Comparison of ENCODE assay signal across 13 cellular contexts in the genomic region with DNA sequence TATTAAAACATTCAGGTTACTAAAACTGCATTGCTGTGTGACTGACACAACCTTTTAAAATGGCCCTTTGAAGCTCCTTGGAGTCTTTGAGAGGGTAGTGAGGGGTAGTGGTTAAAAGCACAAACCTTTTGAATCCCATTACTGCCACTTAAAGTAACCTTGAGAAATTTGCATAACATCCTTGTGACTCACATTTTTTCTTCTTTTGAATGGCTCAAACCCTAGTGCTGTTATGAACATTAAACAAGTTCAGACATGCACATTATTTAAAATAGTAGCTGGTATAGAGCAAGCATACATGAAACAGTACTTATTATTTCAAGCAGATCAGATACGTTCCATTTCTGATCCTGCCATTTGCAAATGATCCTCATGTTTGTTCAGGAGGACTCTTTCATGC. TPM values are rescaled to one million over a fixed set of nuclear protein-coding genes. Genes with fewer than 3 reads are reported as not detected.
A peak's percentile ranks its signal among the peaks of the same experiment; 100 is the strongest.
DNase-seq lines count a peak whose midpoint lies in the region; ATAC-seq, FAIRE-seq and TF ChIP-seq lines count a peak whose summit lies in the region.
"Had no signal": no experiment of that assay in that cellular context is flagged by ENCODE, and none has a peak within 500 bp of the region (broad histone marks: within the 10 kb centered on the region; RNA-seq: fewer than 3 reads in every experiment).

No MANE protein-coding gene starts in this region.

- no peak for TF ChIP-seq EP300 in A549 (IDR thresholded peaks at IDR 0.05)

- peak overlapping the region; percentile 24; the same call in 2 of the 3 replicates for H3K4me2 ChIP-seq in A549

- H3K9me3 Mint-ChIP-seq in WTC11 = no peaks in the 10 kb centered on the region

- no peak for TF ChIP-seq RAD21 in A549 (conservative IDR thresholded peaks at IDR 0.05 in 1 of 2, IDR thresholded peaks at IDR 0.05 in 1 of 2)

- peaks cover 24% of the 10 kb centered on the region; the same call in 2 of the 3 replicates for H3K4me1 ChIP-seq in A549
- peaks cover 14% of the 10 kb centered on the region for H3K4me1 ChIP-seq in foreskin keratinocyte
- H3K4me1 ChIP-seq: parathyroid adenoma had no signal

- H3K4me3 ChIP-seq in A549 = no peak overlapping the region
- H3K4me3 ChIP-seq: coronary artery, tibial artery had no signal

- H3K27me3 ChIP-seq in foreskin keratinocyte = no peaks in the 10 kb centered on the region

- H3K27ac Mint-ChIP-seq in WTC11 = peak overlapping the region; percentile 13; the same call in 1 of the 2 replicates

- POLR2A ChIA-PET in A549 (lab: Yijun Ruan, JAX) = no interaction called here
- POLR2A ChIA-PET in WTC11 (lab: Charles Lee) = no interaction called here

- TF ChIP-seq POLR2A in A549 (IDR thresholded peaks at IDR 0.05; ENCODE audit: low read length) = no peak

- peak overlapping the region; percentile 42 to 62; a peak in 4 of 6 replicates for H3K27ac ChIP-seq in A549
- peak overlapping the region; percentile 84 for H3K27ac ChIP-seq in foreskin keratinocyte
- H3K27ac ChIP-seq: coronary artery, parathyroid adenoma, tibial artery had no signal

- ATAC-seq in A549 (no peak), WTC11 (no peak), foreskin keratinocyte (peak; percentile 71), GM19467 (IDR thresholded peaks at IDR 0.05; ENCODE audit: unreplicated experiment) (no peak), HG03280 (IDR thresholded peaks at IDR 0.05; ENCODE audit: unreplicated experiment) (no peak)
- ATAC-seq: SK-N-SH treated with all-trans-retinoic acid at 6 μM for 48 hours had no signal

- H3K4me1 Mint-ChIP-seq in WTC11 = peaks cover 42% of the 10 kb centered on the region

- peaks cover 18% of the 10 kb centered on the region for H3K27me3 Mint-ChIP-seq in WTC11 (ENCODE audit: low read depth)

- H3K36me3 Mint-ChIP-seq in WTC11 = no peaks in the 10 kb centered on the region

- no peak for FAIRE-seq in A549 (lab: Jason Lieb, UNC)

- DNase-seq in A549 (ENCODE audit: low read depth in 1 of 2, low spot score in 1 of 2) = no peak
- peak; percentile 45 for DNase-seq in HCEC 1CT
- DNase-seq in WTC11 (ENCODE audit: low spot score) = no peak
- peak; percentile 70 to 90 for DNase-seq in foreskin keratinocyte
- no peak for DNase-seq in dedifferentiated amniotic fluid mesenchymal stem cell (ENCODE audit: extremely low spot score)
- DNase-seq in occipital lobe (lab: John Stamatoyannopoulos, UW) = no peak
- DNase-seq: Karpas-422, tibial artery had no signal

- TF ChIP-seq CTCF in A549 (IDR thresholded peaks at IDR 0.05) (no peak), WTC11 (IDR thresholded peaks at IDR 0.05) (no peak), foreskin keratinocyte (conservative IDR thresholded peaks at IDR 0.05) (no peak)

- no peak overlapping the region for H3K4me3 Mint-ChIP-seq in WTC11

- CTCF ChIA-PET in A549 (lab: Yijun Ruan, JAX) (interaction anchor here (1.3 to 3.8 kb wide), 3 partner anchors 101 to 364 kb away, joined by 3 to 12 read pairs (median 3); no protein-coding TSS in a partner anchor), WTC11 (lab: Charles Lee) (interaction anchor here (1.0 kb wide), 1 partner anchor 58 kb away, joined by 4 read pairs; no protein-coding TSS in a partner anchor)

- H3K9me3 ChIP-seq in A549 = no peaks in the 10 kb centered on the region
- H3K9me3 ChIP-seq: tibial artery had no signal

- 96% methylated on average over 1 of the region's 1 CpG for WGBS in A549 (ENCODE audit: missing lambda C conversion rate)

TF ChIP-seq in A549, 52 proteins besides CTCF, POLR2A, EP300 and RAD21:
- no peak for TF ChIP-seq FOSB (CRISPR knock-in tag; IDR thresholded peaks at IDR 0.05)
- TF ChIP-seq CHD4 (IDR thresholded peaks at IDR 0.05; ENCODE audit: borderline replicate concordance) = no peak
- TF ChIP-seq ZC3H11A (IDR thresholded peaks at IDR 0.05) = no peak
- no peak for TF ChIP-seq FOXS1 (CRISPR knock-in tag; IDR thresholded peaks at IDR 0.05)
- no peak for TF ChIP-seq NFE2L2 (conservative IDR thresholded peaks at IDR 0.05; ENCODE audit: low read length)
- TF ChIP-seq REST (IDR thresholded peaks at IDR 0.05) = no peak

TF ChIP-seq in WTC11, 78 proteins besides CTCF, POLR2A, EP300 and RAD21:
- no peak for TF ChIP-seq ZNF232 (CRISPR knock-in tag; IDR thresholded peaks at IDR 0.05)
- no peak for TF ChIP-seq PRDM15 (CRISPR knock-in tag; IDR thresholded peaks at IDR 0.05)

RNA-seq across cellular contexts. Expression of gene CLDN1, which starts 3.7 kb away (rescaled TPM):
- polyA plus RNA-seq in A549 (2011; rRNA removed) (97.0 and 142 TPM in 2 replicates), A549 (2017; fragmentation: RNase III; extraction: RNeasy Plus Mini Kit Qiagen cat#74134 plus additional on column Dnase treatment) (33.7 to 48.0 TPM (median 33.9 TPM) in 3 replicates), foreskin keratinocyte (0.99 and 3.0 TPM in 2 replicates)
- polyA plus RNA-seq in A549 (2012; cell fraction: cytosol; rRNA removed) = 32.0 and 37.0 TPM in 2 replicates
- polyA plus RNA-seq in A549 (2012; cell fraction: nucleus; rRNA removed) = 36.3 and 48.3 TPM in 2 replicates
- 76.6 and 88.4 TPM in 2 replicates for polyA minus RNA-seq in A549 (2011; rRNA and poly(A)+ RNA removed)
- total RNA-seq in WTC11 (2021) (4.4 to 5.9 TPM (median 5.7 TPM) in 3 replicates), foreskin keratinocyte (1.9 and 5.4 TPM in 2 replicates), occipital lobe (1.6 TPM)

Comparison
In these comparisons a context has a peak if more than half of its experiments do, and no peak if none do; other contexts are left out.
1. DNase-seq: peak in HCEC 1CT (single experiment) and foreskin keratinocyte (2 of 2); none in A549 (0 of 2), WTC11 (single experiment), dedifferentiated amniotic fluid mesenchymal stem cell (single experiment) and occipital lobe (single experiment).